ENCODE assay signal across 8 cellular contexts in genomic region chr7:16078076-16078952, GRCh38.
DNase-seq lines count a peak whose midpoint lies in the region; ATAC-seq lines count a peak whose summit lies in the region.

No MANE protein-coding gene starts in this region.

- H3K4me3 Mint-ChIP-seq in activated CD8-positive, alpha-beta memory T cell treated with anti-CD3 and anti-CD28 coated beads, Interleukin-2, amount 10 ng/mL, durations not matched to agents 7 days and 5 days = no peak overlapping the region

- H3K79me2 ChIP-seq in GM23248 (ENCODE audit: insufficient read depth) (no peaks in the 10 kb centered on the region), mesendoderm (ENCODE audit: control insufficient read depth, insufficient read depth, low read length) (no peaks in the 10 kb centered on the region)

- peak overlapping the region; percentile 1; the same call in 1 of the 2 replicates for H2AFZ ChIP-seq in GM23248

- no peak overlapping the region for H3K56ac ChIP-seq in mesendoderm (ENCODE audit: low read length)

- H3K9me3 ChIP-seq in GM23248 (ENCODE audit: low read depth) = no peaks in the 10 kb centered on the region

- H3K4me1 ChIP-seq in GM23248 (ENCODE audit: insufficient read depth) (no peaks in the 10 kb centered on the region), mesendoderm (ENCODE audit: control insufficient read depth, low read depth, low read length) (no peaks in the 10 kb centered on the region)

- H3K27ac ChIP-seq in GM23248 (no peak overlapping the region), mesendoderm (ENCODE audit: low read depth, low read length) (no peak overlapping the region)

- no peaks in the 10 kb centered on the region for H3K9me3 Mint-ChIP-seq in activated CD8-positive, alpha-beta memory T cell treated with anti-CD3 and anti-CD28 coated beads, Interleukin-2, amount 10 ng/mL, durations not matched to agents 7 days and 5 days (ENCODE audit: low read depth)

- no peaks in the 10 kb centered on the region for H3K36me3 Mint-ChIP-seq in activated CD8-positive, alpha-beta memory T cell treated with anti-CD3 and anti-CD28 coated beads, Interleukin-2, amount 10 ng/mL, durations not matched to agents 7 days and 5 days

- H3K36me3 ChIP-seq in GM23248 (ENCODE audit: low read depth) (no peaks in the 10 kb centered on the region), mesendoderm (ENCODE audit: control insufficient read depth, insufficient read depth, low read length) (no peaks in the 10 kb centered on the region)

- H3K4me2 ChIP-seq in GM23248 (ENCODE audit: unreplicated experiment) (no peak overlapping the region), mesendoderm (ENCODE audit: low read length) (no peak overlapping the region)

- H3K27me3 ChIP-seq in GM23248 (replicated peaks; ENCODE audit: insufficient read depth) (no peaks in the 10 kb centered on the region), mesendoderm (ENCODE audit: insufficient read depth, low read length, poor library complexity) (no peaks in the 10 kb centered on the region)

- H4K5ac ChIP-seq in mesendoderm (ENCODE audit: low read length) = no peak overlapping the region

- H2BK120ac ChIP-seq in mesendoderm (ENCODE audit: low read depth, low read length) = no peak overlapping the region

- H3K79me1 ChIP-seq in mesendoderm (ENCODE audit: low read length) = no peaks in the 10 kb centered on the region

- no peak overlapping the region for H3K23ac ChIP-seq in mesendoderm (ENCODE audit: low read length)

- in situ Hi-C loops in GM23248 (cut with MboI) = loop anchor here (10.0 kb wide), 1 partner anchor 764 kb away; no protein-coding TSS in a partner anchor

- H3K27ac Mint-ChIP-seq in activated CD8-positive, alpha-beta memory T cell treated with anti-CD3 and anti-CD28 coated beads, Interleukin-2, amount 10 ng/mL, durations not matched to agents 7 days and 5 days = no peak overlapping the region

- no peak overlapping the region for H2AK5ac ChIP-seq in mesendoderm (ENCODE audit: low read length)

- H2BK5ac ChIP-seq in mesendoderm (ENCODE audit: low read length) = no peak overlapping the region

- H4K8ac ChIP-seq in mesendoderm (ENCODE audit: low read depth, low read length) = no peak overlapping the region

- 17 to 19% methylated on average over 3 of the region's 3 CpGs for WGBS in GM23248 (ENCODE audit: low coverage in 1 of 2, low lambda C conversion rate in 2 of 2, missing lambda C conversion rate in 2 of 2), 2 experiments
- WGBS in mesendoderm (ENCODE audit: extremely low coverage, insufficient coverage, low lambda C conversion rate) = no CpG with 5 or more reads among the region's 3 CpGs

- peak; percentile 49 for ATAC-seq in activated CD8-positive, alpha-beta memory T cell treated with anti-CD3 and anti-CD28 coated beads, Interleukin-2, amount 10 ng/mL, durations not matched to agents 7 days and 5 days

- H3K9ac ChIP-seq in GM23248 (no peak overlapping the region), mesendoderm (ENCODE audit: low read length) (no peak overlapping the region)

- no peaks in the 10 kb centered on the region for H4K20me1 ChIP-seq in GM23248 (ENCODE audit: insufficient read depth)

- H3K4ac ChIP-seq in mesendoderm (ENCODE audit: low read depth, low read length) = no peak overlapping the region

- CTCF ChIA-PET in activated CD8-positive, alpha-beta memory T cell treated with anti-CD3 and anti-CD28 coated beads, Interleukin-2, amount 10 ng/mL, durations not matched to agents 7 days and 5 days (lab: Charles Lee) = interaction anchor here (1.0 to 1.5 kb wide), 3 partner anchors 11 to 486 kb away, joined by 3 to 18 read pairs (median 3); no protein-coding TSS in a partner anchor

- DNase-seq in activated CD8-positive, alpha-beta memory T cell treated with anti-CD3 and anti-CD28 coated beads, Interleukin-2, amount 10 ng/mL, durations not matched to agents 7 days and 5 days = no peak
- DNase-seq in activated CD8-positive, alpha-beta memory T cell treated with anti-CD3 and anti-CD28 coated beads, Interleukin-2, amount 50 U/mL, for 4 hours = no peak
- DNase-seq in GM23248 (peak; percentile 63), Kasumi-1 (lab: John Stamatoyannopoulos, UW) (peak; percentile 23 to 38), OCI-M1 (lab: John Stamatoyannopoulos, UW) (peak; percentile 78), dermis microvascular lymphatic vessel endothelial cell (ENCODE audit: low read depth in 2 of 2) (peak; percentile 63 to 79), mesendoderm (peak; percentile 84), NCI-H1048 (lab: John Stamatoyannopoulos, UW) (no peak)

- no peak overlapping the region for H3K4me3 ChIP-seq in GM23248
- H3K4me3 ChIP-seq in mesendoderm (ENCODE audit: low read length) = no peak overlapping the region

- peaks cover 11% of the 10 kb centered on the region for H3K4me1 Mint-ChIP-seq in activated CD8-positive, alpha-beta memory T cell treated with anti-CD3 and anti-CD28 coated beads, Interleukin-2, amount 10 ng/mL, durations not matched to agents 7 days and 5 days

- no peak overlapping the region for H3K18ac ChIP-seq in mesendoderm (ENCODE audit: low read length)

- H2BK15ac ChIP-seq in mesendoderm (replicated peaks; ENCODE audit: low read depth) = no peak overlapping the region

- no peaks in the 10 kb centered on the region for H3K27me3 Mint-ChIP-seq in activated CD8-positive, alpha-beta memory T cell treated with anti-CD3 and anti-CD28 coated beads, Interleukin-2, amount 10 ng/mL, durations not matched to agents 7 days and 5 days

- H3K9me2 ChIP-seq in GM23248 (ENCODE audit: insufficient read depth) = no peaks in the 10 kb centered on the region

- no peaks in the 10 kb centered on the region for H3F3A ChIP-seq in GM23248 (ENCODE audit: insufficient read depth)

Comparison
In these comparisons a context has a peak if more than half of its experiments do, and no peak if none do; other contexts are left out.
1. DNase-seq: peak in GM23248 (single experiment), Kasumi-1 (2 of 2), OCI-M1 (single experiment), dermis microvascular lymphatic vessel endothelial cell (2 of 2) and mesendoderm (single experiment); none in activated CD8-positive, alpha-beta memory T cell treated with anti-CD3 and anti-CD28 coated beads, Interleukin-2, amount 10 ng/mL, durations not matched to agents 7 days and 5 days (single experiment), activated CD8-positive, alpha-beta memory T cell treated with anti-CD3 and anti-CD28 coated beads, Interleukin-2, amount 50 U/mL, for 4 hours (single experiment) and NCI-H1048 (single experiment).